In genomic region chr4:8019396-8020365, GRCh38 we compare ENCODE assay signal across 11 cellular contexts.
DNase-seq lines count a peak whose midpoint lies in the region; ATAC-seq and TF ChIP-seq lines count a peak whose summit lies in the region.
"Had no signal": no experiment of that assay in that cellular context is flagged by ENCODE, and none has a peak within 500 bp of the region (broad histone marks: within the 10 kb centered on the region; RNA-seq: fewer than 3 reads in every experiment).

No MANE protein-coding gene starts in this region.

- no peaks in the 10 kb centered on the region for H3K9me2 ChIP-seq in PC-9 (ENCODE audit: insufficient read depth)

- H3K4me3 ChIP-seq in DND-41 (ENCODE audit: low read depth in 1 of 2, low read length in 2 of 2) (no peak overlapping the region), PC-9 (no peak overlapping the region)

- peaks cover 4% of the 10 kb centered on the region for H3K4me1 Mint-ChIP-seq in progenitor cell of endocrine pancreas (ENCODE audit: low read depth)
- H3K4me1 Mint-ChIP-seq in stimulated activated memory B cell treated with anti-CD40 and anti-IgM and Interleukin-4, amounts not matched to agents 10 μg/mL and 1 μg/mL and 100 μg/mL, for 72 hours, result no peaks in the 10 kb centered on the region
- H3K4me1 Mint-ChIP-seq: CD4-positive, alpha-beta memory T cell had no signal

- H3K36me3 ChIP-seq in DND-41 (ENCODE audit: insufficient read depth, low read length) (no peaks in the 10 kb centered on the region), PC-9 (ENCODE audit: low read depth) (no peaks in the 10 kb centered on the region)

- H3F3A ChIP-seq in PC-9 (ENCODE audit: insufficient read depth, low read depth), result no peaks in the 10 kb centered on the region

- peaks cover 31% of the 10 kb centered on the region for H3K27me3 Mint-ChIP-seq in progenitor cell of endocrine pancreas
- peaks cover 8% of the 10 kb centered on the region for H3K27me3 Mint-ChIP-seq in stimulated activated memory B cell treated with anti-CD40 and anti-IgM and Interleukin-4, amounts not matched to agents 10 μg/mL and 1 μg/mL and 100 μg/mL, for 72 hours
- H3K27me3 Mint-ChIP-seq: CD4-positive, alpha-beta memory T cell had no signal

- H3K27ac ChIP-seq in DND-41 (ENCODE audit: low read length) (no peak overlapping the region), PC-9 (no peak overlapping the region)

- CTCF ChIA-PET in PC-9 (lab: Charles Lee), result interaction anchor here (0.7 kb wide), 1 partner anchor 218 kb away, joined by 21 read pairs; no protein-coding TSS in a partner anchor

- H3K9ac ChIP-seq in DND-41 (ENCODE audit: low read depth, low read length), result no peak overlapping the region

- no peak for ATAC-seq in DND-41 (ENCODE audit: insufficient read depth, low read depth)
- ATAC-seq in GM21423 (IDR thresholded peaks at IDR 0.05; ENCODE audit: unreplicated experiment), result no peak
- no peak for ATAC-seq in stimulated activated memory B cell treated with anti-CD40 and anti-IgM and Interleukin-4, amounts not matched to agents 10 μg/mL and 1 μg/mL and 100 μg/mL, for 72 hours
- no peak for ATAC-seq in GM19397 (IDR thresholded peaks at IDR 0.05; ENCODE audit: unreplicated experiment)
- ATAC-seq: WTC11 had no signal

- intact Hi-C loops in PC-9 (cut with micrococcal nuclease; ENCODE audit: unreplicated experiment) (loop anchor here (10.0 kb wide), 1 partner anchor 385 kb away; no protein-coding TSS in a partner anchor), posterior vena cava (cut with DNase I) (no loop called here)

- H3K4me3 Mint-ChIP-seq in progenitor cell of endocrine pancreas (ENCODE audit: low read depth), result no peak overlapping the region
- no peak overlapping the region for H3K4me3 Mint-ChIP-seq in stimulated activated memory B cell treated with anti-CD40 and anti-IgM and Interleukin-4, amounts not matched to agents 10 μg/mL and 1 μg/mL and 100 μg/mL, for 72 hours
- H3K4me3 Mint-ChIP-seq: CD4-positive, alpha-beta memory T cell; WTC11 had no signal

- TSS peak; percentile 85 for BruUV-seq in PC-9 (replicated peaks; lab: Mats Ljungman, UMichigan)

- no peaks in the 10 kb centered on the region for H3K4me1 ChIP-seq in DND-41 (ENCODE audit: insufficient read depth, low read length)
- H3K4me1 ChIP-seq in PC-9 (replicated peaks; ENCODE audit: insufficient read depth), result peaks cover 10% of the 10 kb centered on the region; the same call in 1 of the 2 replicates

- H3K9me3 Mint-ChIP-seq in progenitor cell of endocrine pancreas (ENCODE audit: low read depth), result no peaks in the 10 kb centered on the region
- no peaks in the 10 kb centered on the region for H3K9me3 Mint-ChIP-seq in stimulated activated memory B cell treated with anti-CD40 and anti-IgM and Interleukin-4, amounts not matched to agents 10 μg/mL and 1 μg/mL and 100 μg/mL, for 72 hours
- H3K9me3 Mint-ChIP-seq: CD4-positive, alpha-beta memory T cell; WTC11 had no signal

- no peaks in the 10 kb centered on the region for H3K36me3 Mint-ChIP-seq in progenitor cell of endocrine pancreas (ENCODE audit: insufficient read depth)
- H3K36me3 Mint-ChIP-seq in stimulated activated memory B cell treated with anti-CD40 and anti-IgM and Interleukin-4, amounts not matched to agents 10 μg/mL and 1 μg/mL and 100 μg/mL, for 72 hours, result no peaks in the 10 kb centered on the region
- H3K36me3 Mint-ChIP-seq: CD4-positive, alpha-beta memory T cell; WTC11 had no signal

- POLR2A ChIA-PET in PC-9 (lab: Charles Lee; ENCODE audit: unreplicated experiment), result interaction anchor here (0.6 to 0.7 kb wide), 3 partner anchors 64 to 185 kb away, joined by 3 to 5 read pairs (median 5); no protein-coding TSS in a partner anchor

- no peaks in the 10 kb centered on the region for H4K20me1 ChIP-seq in DND-41 (ENCODE audit: insufficient read depth, low read length)
- H4K20me1 ChIP-seq in PC-9 (ENCODE audit: insufficient read depth), result no peaks in the 10 kb centered on the region

- H3K4me2 ChIP-seq in DND-41 (ENCODE audit: insufficient read depth, low read length) (no peak overlapping the region), PC-9 (peak overlapping the region; percentile 59)

- no peaks in the 10 kb centered on the region for H3K79me2 ChIP-seq in DND-41 (ENCODE audit: insufficient read depth, low read length)
- no peaks in the 10 kb centered on the region for H3K79me2 ChIP-seq in PC-9 (ENCODE audit: low read depth)

- TF ChIP-seq CTCF in DND-41 (IDR thresholded peaks at IDR 0.05; ENCODE audit: borderline replicate concordance, extremely low read depth, low read length, poor library complexity, severe bottlenecking) (no peak), PC-9 (conservative IDR thresholded peaks at IDR 0.05) (no peak), progenitor cell of endocrine pancreas (IDR thresholded peaks at IDR 0.05; ENCODE audit: unreplicated experiment) (no peak)

- H2AFZ ChIP-seq in DND-41 (ENCODE audit: low read depth, low read length), result no peak overlapping the region
- no peak overlapping the region for H2AFZ ChIP-seq in PC-9

- H3K9me3 ChIP-seq in DND-41 (ENCODE audit: insufficient read depth, low read length, severe bottlenecking), result no peaks in the 10 kb centered on the region
- no peaks in the 10 kb centered on the region for H3K9me3 ChIP-seq in PC-9 (ENCODE audit: insufficient read depth, low read depth)

- peak; percentile 12 for DNase-seq in DND-41
- peak; percentile 64 to 65 for DNase-seq in PC-9
- peak; percentile 84 for DNase-seq in globus pallidus (ENCODE audit: low spot score)
- DNase-seq in progenitor cell of endocrine pancreas (ENCODE audit: low spot score, unreplicated experiment), result no peak
- no peak for DNase-seq in posterior vena cava (ENCODE audit: low spot score)
- DNase-seq: CD4-positive, alpha-beta memory T cell; Right ventricle myocardium superior had no signal

- H3K27me3 ChIP-seq in DND-41 (ENCODE audit: insufficient read depth, low read length, poor library complexity), result no peaks in the 10 kb centered on the region
- H3K27me3 ChIP-seq in PC-9 (ENCODE audit: insufficient read depth, low read depth), result no peaks in the 10 kb centered on the region

- H3K27ac Mint-ChIP-seq in progenitor cell of endocrine pancreas, result peak overlapping the region; percentile 52
- no peak overlapping the region for H3K27ac Mint-ChIP-seq in stimulated activated memory B cell treated with anti-CD40 and anti-IgM and Interleukin-4, amounts not matched to agents 10 μg/mL and 1 μg/mL and 100 μg/mL, for 72 hours
- H3K27ac Mint-ChIP-seq: CD4-positive, alpha-beta memory T cell; WTC11 had no signal

Comparison
In these comparisons a context has a peak if more than half of its experiments do, and no peak if none do; other contexts are left out.
1. DNase-seq: peak in DND-41 (single experiment), PC-9 (2 of 2) and globus pallidus (single experiment); none in progenitor cell of endocrine pancreas (single experiment) and posterior vena cava (single experiment).